Comparison of ENCODE assay signal across 19 cellular contexts in the genomic region with DNA sequence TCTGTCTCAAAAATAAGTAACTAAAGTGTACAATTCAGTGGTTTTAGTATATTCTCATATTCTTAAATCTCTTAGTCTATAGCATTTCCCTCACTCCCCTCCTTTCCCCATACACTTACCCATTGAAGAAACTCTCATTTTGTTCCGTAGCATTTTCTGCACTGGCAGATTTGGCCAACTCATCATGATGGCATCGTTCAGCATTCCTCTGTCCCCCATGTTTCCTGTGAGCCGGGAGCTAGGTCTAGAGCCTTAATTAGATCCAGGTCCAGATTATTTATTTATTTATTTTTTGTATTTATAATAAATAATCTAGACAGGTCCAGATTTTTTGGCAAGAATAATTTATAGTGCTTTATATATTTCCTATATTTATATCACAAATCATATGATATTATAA. TPM values are rescaled to one million over a fixed set of nuclear protein-coding genes. Genes with fewer than 3 reads are reported as not detected.
DNase-seq lines count a peak whose midpoint lies in the region; ATAC-seq and TF ChIP-seq lines count a peak whose summit lies in the region.
"Had no signal": no experiment of that assay in that cellular context is flagged by ENCODE, and none has a peak within 500 bp of the region (broad histone marks: within the 10 kb centered on the region; RNA-seq: fewer than 3 reads in every experiment).

No MANE protein-coding gene starts in this region.

- POLR2A ChIA-PET in naive thymus-derived CD8-positive, alpha-beta T cell (lab: Charles Lee), result no interaction called here

- DNase-seq in Daoy (ENCODE audit: low read depth) (peak; percentile 37), LHCN-M2 (ENCODE audit: low read depth) (peak; percentile 11), dedifferentiated amniotic fluid mesenchymal stem cell (ENCODE audit: extremely low spot score) (peak; percentile 56), osteocyte (ENCODE audit: extremely low spot score, unreplicated experiment) (no peak), NCI-H187 (lab: John Stamatoyannopoulos, UW) (no peak)
- DNase-seq in NK-92 treated with Interleukin-12 subunit alpha and Interleukin-12 subunit beta, amount 100 ng/mL, for 24 hours (lab: John Stamatoyannopoulos, UW), result no peak
- no peak for DNase-seq in naive thymus-derived CD8-positive, alpha-beta T cell
- DNase-seq: activated CD8-positive, alpha-beta T cell treated with anti-CD3 and anti-CD28 coated beads, Interleukin-2, amount 10 ng/mL, durations not matched to agents 7 days and 5 days; activated naive CD8-positive, alpha-beta T cell treated with anti-CD3 and anti-CD28 coated beads for 36 hours; GDM1; naive B cell; NCI-H748 treated with DMSO at 0.1 percent for 48 hours; Peyer's patch; psoas muscle; stimulated activated CD4-positive, alpha-beta T cell treated with anti-CD3 and anti-CD28 coated beads, Interleukin-12 subunit alpha, Interleukin-12 subunit beta, amount 100 ng/mL, for 4 hours; stimulated activated naive CD4-positive, alpha-beta T cell; trophoblast cell had no signal

- H3K9me3 Mint-ChIP-seq in osteocyte (ENCODE audit: unreplicated experiment), result no peaks in the 10 kb centered on the region
- no peaks in the 10 kb centered on the region for H3K9me3 Mint-ChIP-seq in naive thymus-derived CD8-positive, alpha-beta T cell
- H3K9me3 Mint-ChIP-seq: activated naive CD8-positive, alpha-beta T cell treated with anti-CD3 and anti-CD28 coated beads for 36 hours; central memory CD8-positive, alpha-beta T cell; naive B cell had no signal

- H3K4me3 Mint-ChIP-seq in osteocyte (ENCODE audit: unreplicated experiment), result no peak overlapping the region
- no peak overlapping the region for H3K4me3 Mint-ChIP-seq in naive thymus-derived CD8-positive, alpha-beta T cell
- H3K4me3 Mint-ChIP-seq: activated CD8-positive, alpha-beta T cell treated with anti-CD3 and anti-CD28 coated beads, Interleukin-2, amount 10 ng/mL, durations not matched to agents 7 days and 5 days; activated naive CD8-positive, alpha-beta T cell treated with anti-CD3 and anti-CD28 coated beads for 36 hours; central memory CD8-positive, alpha-beta T cell; naive B cell had no signal

- no peaks in the 10 kb centered on the region for H3K27me3 Mint-ChIP-seq in osteocyte (ENCODE audit: unreplicated experiment)
- H3K27me3 Mint-ChIP-seq in naive thymus-derived CD8-positive, alpha-beta T cell, result no peaks in the 10 kb centered on the region
- H3K27me3 Mint-ChIP-seq: activated naive CD8-positive, alpha-beta T cell treated with anti-CD3 and anti-CD28 coated beads for 36 hours; central memory CD8-positive, alpha-beta T cell; naive B cell had no signal

- ATAC-seq in GM19324 (IDR thresholded peaks at IDR 0.05; ENCODE audit: low FRiP score, unreplicated experiment), result no peak
- ATAC-seq in naive thymus-derived CD8-positive, alpha-beta T cell, result no peak
- ATAC-seq: activated CD8-positive, alpha-beta T cell treated with anti-CD3 and anti-CD28 coated beads, Interleukin-2, amount 10 ng/mL, durations not matched to agents 7 days and 5 days; psoas muscle had no signal

- H3K36me3 Mint-ChIP-seq in osteocyte (ENCODE audit: unreplicated experiment), result peaks cover 27% of the 10 kb centered on the region
- peaks cover 0 to 63% (median 20%) of the 10 kb centered on the region in 3 donors for H3K36me3 Mint-ChIP-seq in naive thymus-derived CD8-positive, alpha-beta T cell

- H3K4me1 Mint-ChIP-seq in osteocyte (ENCODE audit: unreplicated experiment), result peaks cover 6% of the 10 kb centered on the region
- peaks cover 0 to 8% (median 0%) of the 10 kb centered on the region in 4 donors for H3K4me1 Mint-ChIP-seq in naive thymus-derived CD8-positive, alpha-beta T cell
- H3K4me1 Mint-ChIP-seq: activated naive CD8-positive, alpha-beta T cell treated with anti-CD3 and anti-CD28 coated beads for 36 hours; central memory CD8-positive, alpha-beta T cell; naive B cell had no signal

- TF ChIP-seq CTCF in osteocyte (IDR thresholded peaks at IDR 0.05), result no peak

- H3K27ac Mint-ChIP-seq in osteocyte (ENCODE audit: unreplicated experiment), result peak overlapping the region; percentile 73
- peak overlapping the region in 2 of 10 donors; percentile 8 to 22 for H3K27ac Mint-ChIP-seq in naive thymus-derived CD8-positive, alpha-beta T cell
- H3K27ac Mint-ChIP-seq: activated CD8-positive, alpha-beta T cell treated with anti-CD3 and anti-CD28 coated beads, Interleukin-2, amount 10 ng/mL, durations not matched to agents 7 days and 5 days; activated naive CD8-positive, alpha-beta T cell treated with anti-CD3 and anti-CD28 coated beads for 36 hours; naive B cell had no signal

RNA-seq across cellular contexts. Expression of a gene that starts 31.0 kb away (rescaled TPM):
- total RNA-seq in Daoy (2014; rRNA removed; shearing (Covaris generic)), result 32.3 and 46.6 TPM in 2 replicates
- total RNA-seq in LHCN-M2 (2014; rRNA removed) (32.3 and 38.6 TPM in 2 replicates), osteocyte (19.4 and 20.3 TPM in 2 replicates)
- polyA plus RNA-seq in LHCN-M2 (2012), result 11.0 TPM
- total RNA-seq in naive thymus-derived CD8-positive, alpha-beta T cell, result 10 to 100 TPM; 20.7 to 23.3 TPM
- 1 to 10 TPM; 5.5 to 6.7 (median 5.6) TPM for polyA plus RNA-seq in naive thymus-derived CD8-positive, alpha-beta T cell

RNA-seq across cellular contexts. Expression of a gene that starts 56.3 kb away (rescaled TPM):
- total RNA-seq in Daoy (2014; rRNA removed; shearing (Covaris generic)), result 5.2 and 6.5 TPM in 2 replicates
- total RNA-seq in LHCN-M2 (2014; rRNA removed) (11.6 and 13.5 TPM in 2 replicates), osteocyte (9.6 and 11.1 TPM in 2 replicates)
- polyA plus RNA-seq in LHCN-M2 (2012), result 3.3 TPM
- total RNA-seq in naive thymus-derived CD8-positive, alpha-beta T cell, result 10 to 100 TPM; 26.0 to 27.0 TPM
- 1 to 10 TPM; 5.3 to 8.3 (median 6.6) TPM for polyA plus RNA-seq in naive thymus-derived CD8-positive, alpha-beta T cell

Comparison
In these comparisons a context has a peak if more than half of its experiments do, and no peak if none do; other contexts are left out.
1. DNase-seq: peak in Daoy (single experiment), LHCN-M2 (single experiment) and dedifferentiated amniotic fluid mesenchymal stem cell (single experiment); none in osteocyte (single experiment), NK-92 treated with Interleukin-12 subunit alpha and Interleukin-12 subunit beta, amount 100 ng/mL, for 24 hours (single experiment), NCI-H187 (0 of 2) and naive thymus-derived CD8-positive, alpha-beta T cell (0 of 10).